Comparison of ENCODE assay signal across 8 cellular contexts in the genomic region with DNA sequence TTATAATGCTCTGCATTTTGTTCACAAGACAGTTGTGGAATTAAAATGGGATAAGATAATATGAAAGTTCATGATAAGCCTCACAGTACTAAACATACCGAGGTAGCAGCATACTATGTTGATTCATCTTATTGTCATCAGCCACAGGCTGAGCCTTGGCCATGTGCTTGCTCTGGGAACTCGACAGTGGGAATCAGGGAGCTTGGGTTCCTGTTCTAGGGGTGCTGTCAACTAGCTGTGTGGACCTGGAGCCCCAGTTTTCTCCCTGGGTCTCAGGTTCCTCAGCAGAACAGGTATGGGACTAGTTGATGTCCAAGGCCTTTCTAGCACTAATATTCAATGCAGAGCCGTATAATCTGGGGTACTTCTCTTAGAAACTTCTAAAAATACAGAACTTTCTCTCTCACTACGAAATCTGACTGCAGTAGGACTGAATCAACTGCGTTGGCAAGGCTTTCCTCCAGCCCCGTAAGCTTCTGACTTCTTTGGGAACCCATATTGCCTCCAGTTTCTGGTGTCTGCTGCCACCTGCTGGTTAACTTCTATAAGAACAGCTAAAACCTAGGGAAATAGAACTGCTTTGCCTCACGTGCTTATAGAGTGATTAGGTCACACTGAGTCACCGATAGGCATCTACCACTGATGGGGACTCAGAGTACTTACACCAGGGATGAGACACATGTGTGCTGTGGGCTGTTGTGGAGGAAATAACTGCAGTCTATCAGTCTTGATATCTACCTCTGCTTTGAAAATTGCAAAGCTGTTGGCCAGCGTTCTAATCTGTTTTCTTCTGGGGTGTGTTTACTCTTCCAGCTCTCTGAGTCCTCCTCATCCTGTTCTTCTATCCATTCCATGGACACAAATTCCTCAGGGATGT.
DNase-seq lines count a peak whose midpoint lies in the region; ATAC-seq and TF ChIP-seq lines count a peak whose summit lies in the region.

No MANE protein-coding gene starts in this region.

- H3K4me3 ChIP-seq in CD8-positive, alpha-beta memory T cell (ENCODE audit: low read length), result no peak overlapping the region
- no peak overlapping the region for H3K4me3 ChIP-seq in fibroblast of mammary gland (ENCODE audit: control insufficient read depth, low read depth, low read length)

- DNase-seq in CD8-positive, alpha-beta memory T cell, result peak; percentile 43 to 81 (median 68)
- DNase-seq in LoVo (ENCODE audit: low spot score), result peak; percentile 90
- peak; percentile 91 for DNase-seq in RPMI8226
- DNase-seq in activated T-helper 1 cell treated with anti-CD3 and anti-CD28 coated beads, Interleukin-12 subunit alpha, Interleukin-12 subunit beta, Interleukin-2, Interleukin-4 antibody, amounts not matched to agents 30 ng/mL and 10 ng/mL and 1 ng/mL, durations not matched to agents 14 hours and 24 hours and 36 hours (ENCODE audit: low spot score), result peak; percentile 69
- peak; percentile 99 for DNase-seq in fibroblast of mammary gland (ENCODE audit: low read depth)
- DNase-seq in neural crest cell (ENCODE audit: low read depth, low spot score), result peak; percentile 74
- peak; percentile 73 for DNase-seq in stimulated activated naive CD8-positive, alpha-beta T cell treated with anti-CD3 and anti-CD28 coated beads, Interleukin-15, Interleukin-2, amounts not matched to agents 100 U/mL and 50 U/mL, for 24 hours

- H3K4me3 Mint-ChIP-seq in CD8-positive, alpha-beta memory T cell, result peak overlapping the region in 6 of 7 donors; percentile 19 to 53 (median 49)
- H3K4me3 Mint-ChIP-seq in activated T-helper 1 cell treated with anti-CD3 and anti-CD28 coated beads, Interleukin-12 subunit alpha, Interleukin-12 subunit beta, Interleukin-2, Interleukin-4 antibody, amounts not matched to agents 30 ng/mL and 10 ng/mL and 1 ng/mL, durations not matched to agents 14 hours and 24 hours and 36 hours, result no peak overlapping the region
- no peak overlapping the region for H3K4me3 Mint-ChIP-seq in neural crest cell

- H3K36me3 Mint-ChIP-seq in CD8-positive, alpha-beta memory T cell, result peaks cover 0 to 3% (median 0%) of the 10 kb centered on the region in 3 donors
- peaks cover 3% of the 10 kb centered on the region for H3K36me3 Mint-ChIP-seq in activated T-helper 1 cell treated with anti-CD3 and anti-CD28 coated beads, Interleukin-12 subunit alpha, Interleukin-12 subunit beta, Interleukin-2, Interleukin-4 antibody, amounts not matched to agents 30 ng/mL and 10 ng/mL and 1 ng/mL, durations not matched to agents 14 hours and 24 hours and 36 hours (ENCODE audit: low read depth)
- H3K36me3 Mint-ChIP-seq in neural crest cell (ENCODE audit: low read depth), result peaks cover 12% of the 10 kb centered on the region

- TF ChIP-seq CTCF in fibroblast of mammary gland (conservative IDR thresholded peaks at IDR 0.05; ENCODE audit: control insufficient read depth, insufficient read depth, low read depth, low read length) (peak; percentile 85), neural crest cell (conservative IDR thresholded peaks at IDR 0.05) (peak; percentile 94)

- no peak overlapping the region for H3K27ac ChIP-seq in CD8-positive, alpha-beta memory T cell (ENCODE audit: low read depth, low read length)

- intact Hi-C loops in activated T-helper 1 cell treated with anti-CD3 and anti-CD28 coated beads, Interleukin-12 subunit alpha, Interleukin-12 subunit beta, Interleukin-2, Interleukin-4 antibody, amounts not matched to agents 30 ng/mL and 10 ng/mL and 1 ng/mL, durations not matched to agents 14 hours and 24 hours and 36 hours (cut with micrococcal nuclease), result loop anchor here (1.0 to 10.0 kb wide), 7 partner anchors 109 to 635 kb away; a partner anchor contains a TSS

- peak; percentile 35 for ATAC-seq in GM21447 (IDR thresholded peaks at IDR 0.05; ENCODE audit: unreplicated experiment)
- ATAC-seq in stimulated activated naive CD8-positive, alpha-beta T cell treated with anti-CD3 and anti-CD28 coated beads, Interleukin-15, Interleukin-2, amounts not matched to agents 100 U/mL and 50 U/mL, for 24 hours, result peak; percentile 100

- no peaks in the 10 kb centered on the region for H3K27me3 ChIP-seq in CD8-positive, alpha-beta memory T cell (ENCODE audit: insufficient read depth, low read length, poor library complexity, severe bottlenecking)

- no peaks in the 10 kb centered on the region for H3K9me3 Mint-ChIP-seq in CD8-positive, alpha-beta memory T cell
- H3K9me3 Mint-ChIP-seq in activated T-helper 1 cell treated with anti-CD3 and anti-CD28 coated beads, Interleukin-12 subunit alpha, Interleukin-12 subunit beta, Interleukin-2, Interleukin-4 antibody, amounts not matched to agents 30 ng/mL and 10 ng/mL and 1 ng/mL, durations not matched to agents 14 hours and 24 hours and 36 hours, result no peaks in the 10 kb centered on the region
- H3K9me3 Mint-ChIP-seq in neural crest cell, result no peaks in the 10 kb centered on the region

- POLR2A ChIA-PET in CD8-positive, alpha-beta memory T cell (lab: Charles Lee), result interaction anchor here (0.6 to 1.2 kb wide), 2 partner anchors 260 to 284 kb away, joined by 3 to 7 read pairs; no protein-coding TSS in a partner anchor

- peaks cover 11 to 13% (median 11%) of the 10 kb centered on the region in 3 donors for H3K4me1 Mint-ChIP-seq in CD8-positive, alpha-beta memory T cell
- peaks cover 21% of the 10 kb centered on the region for H3K4me1 Mint-ChIP-seq in activated T-helper 1 cell treated with anti-CD3 and anti-CD28 coated beads, Interleukin-12 subunit alpha, Interleukin-12 subunit beta, Interleukin-2, Interleukin-4 antibody, amounts not matched to agents 30 ng/mL and 10 ng/mL and 1 ng/mL, durations not matched to agents 14 hours and 24 hours and 36 hours (ENCODE audit: low read depth)
- H3K4me1 Mint-ChIP-seq in neural crest cell, result peaks cover 13% of the 10 kb centered on the region

- peak overlapping the region in 7 of 8 donors; percentile 29 to 81 (median 52) for H3K27ac Mint-ChIP-seq in CD8-positive, alpha-beta memory T cell
- H3K27ac Mint-ChIP-seq in activated T-helper 1 cell treated with anti-CD3 and anti-CD28 coated beads, Interleukin-12 subunit alpha, Interleukin-12 subunit beta, Interleukin-2, Interleukin-4 antibody, amounts not matched to agents 30 ng/mL and 10 ng/mL and 1 ng/mL, durations not matched to agents 14 hours and 24 hours and 36 hours, result peak overlapping the region; percentile 33
- H3K27ac Mint-ChIP-seq in neural crest cell (ENCODE audit: unreplicated experiment), result no peak overlapping the region

- H3K9me3 ChIP-seq in CD8-positive, alpha-beta memory T cell (ENCODE audit: low read length), result no peaks in the 10 kb centered on the region

- H3K27me3 Mint-ChIP-seq in CD8-positive, alpha-beta memory T cell, result no peaks in the 10 kb centered on the region
- H3K27me3 Mint-ChIP-seq in activated T-helper 1 cell treated with anti-CD3 and anti-CD28 coated beads, Interleukin-12 subunit alpha, Interleukin-12 subunit beta, Interleukin-2, Interleukin-4 antibody, amounts not matched to agents 30 ng/mL and 10 ng/mL and 1 ng/mL, durations not matched to agents 14 hours and 24 hours and 36 hours (ENCODE audit: insufficient read depth), result no peaks in the 10 kb centered on the region
- H3K27me3 Mint-ChIP-seq in neural crest cell (ENCODE audit: low read depth), result no peaks in the 10 kb centered on the region

- H3K4me1 ChIP-seq in CD8-positive, alpha-beta memory T cell (ENCODE audit: insufficient read depth, low read length), result peaks cover 7% of the 10 kb centered on the region

- CTCF ChIA-PET in CD8-positive, alpha-beta memory T cell (lab: Charles Lee), result interaction anchor here (0.8 to 3.6 kb wide), 26 partner anchors 9 to 447 kb away, joined by 3 to 69 read pairs (median 5); a partner anchor contains a TSS

- no peaks in the 10 kb centered on the region for H3K36me3 ChIP-seq in CD8-positive, alpha-beta memory T cell (ENCODE audit: insufficient read depth, low read length)

Comparison
In these comparisons a context has a peak if more than half of its experiments do, and no peak if none do; other contexts are left out.
1. H3K4me3 Mint-ChIP-seq: peak in CD8-positive, alpha-beta memory T cell (6 of 7); none in activated T-helper 1 cell treated with anti-CD3 and anti-CD28 coated beads, Interleukin-12 subunit alpha, Interleukin-12 subunit beta, Interleukin-2, Interleukin-4 antibody, amounts not matched to agents 30 ng/mL and 10 ng/mL and 1 ng/mL, durations not matched to agents 14 hours and 24 hours and 36 hours (single experiment) and neural crest cell (single experiment).
2. Peak in every context shown above with its lines, with median percentiles within 50 percentile points of each other: DNase-seq.